In genomic region chr9:125261501-125262216, GRCh38 we compare ENCODE assay signal across 1 cellular context.
TF ChIP-seq lines count a peak whose summit lies in the region.

GAPVD1 (plus strand) TSS chr9:125261826; CDS start chr9:125298922, 37,096 bp downstream.

TF ChIP-seq in HepG2, 621 proteins besides CTCF, POLR2A, EP300 and RAD21 (continued from another document):
- TF ChIP-seq ZNF232 (CRISPR knock-in tag; IDR thresholded peaks at IDR 0.05; ENCODE audit: borderline replicate concordance) (peak; percentile 18; the same call in 1 of the 2 replicates), KMT2A (CRISPR knock-in tag; IDR thresholded peaks at IDR 0.05) (peak; percentile 60; the same call in 1 of the 2 replicates), NR2F6 (IDR thresholded peaks at IDR 0.05) (no peak), NR2F6 (CRISPR knock-in tag; IDR thresholded peaks at IDR 0.05) (peak; percentile 30; the same call in 1 of the 2 replicates), ELK4 (CRISPR knock-in tag; IDR thresholded peaks at IDR 0.05; ENCODE audit: borderline replicate concordance) (0 out of 2 replicates have a peak, but pooled peaks have one; percentile 43), ZFP36 (IDR thresholded peaks at IDR 0.05; ENCODE audit: borderline replicate concordance, low read depth, low read length, partially characterized antibody) (no peak), ZEB1 (IDR thresholded peaks at IDR 0.05; ENCODE audit: insufficient replicate concordance, low read depth) (peak; percentile 35), ZBTB44 (CRISPR knock-in tag; IDR thresholded peaks at IDR 0.05) (no peak), ZNF354B (CRISPR knock-in tag; IDR thresholded peaks at IDR 0.05) (no peak), ZNF256 (CRISPR knock-in tag; conservative IDR thresholded peaks at IDR 0.05) (0 out of 2 replicates have a peak, but pooled peaks have one; percentile 41), ZNF34 (CRISPR knock-in tag; IDR thresholded peaks at IDR 0.05; ENCODE audit: borderline replicate concordance) (0 out of 2 replicates have a peak, but pooled peaks have one; percentile 75), ZNF761 (CRISPR knock-in tag; conservative IDR thresholded peaks at IDR 0.05) (peak; percentile 77; the same call in 1 of the 2 replicates), DNMT3B (CRISPR knock-in tag; conservative IDR thresholded peaks at IDR 0.05) (0 out of 2 replicates have a peak, but pooled peaks have one; percentile 17), TCF7 (IDR thresholded peaks at IDR 0.05; ENCODE audit: low read depth) (no peak), FOXJ3 (CRISPR knock-in tag; IDR thresholded peaks at IDR 0.05; ENCODE audit: borderline replicate concordance) (no peak), FOXO4 (CRISPR knock-in tag; conservative IDR thresholded peaks at IDR 0.05) (peak; percentile 84; the same call in 1 of the 2 replicates), SP140L (CRISPR knock-in tag; IDR thresholded peaks at IDR 0.05; ENCODE audit: borderline replicate concordance) (no peak), POGZ (CRISPR knock-in tag; IDR thresholded peaks at IDR 0.05) (peak; percentile 60; the same call in 1 of the 2 replicates), ETV5 (CRISPR knock-in tag; IDR thresholded peaks at IDR 0.05; ENCODE audit: borderline replicate concordance) (peak; percentile 94), TEF (CRISPR knock-in tag; IDR thresholded peaks at IDR 0.05) (peak; percentile 34; the same call in 1 of the 2 replicates), ZNF205 (CRISPR knock-in tag; IDR thresholded peaks at IDR 0.05) (no peak), ZNF616 (CRISPR knock-in tag; IDR thresholded peaks at IDR 0.05; ENCODE audit: low read depth) (peak; percentile 25; the same call in 1 of the 2 replicates), HOMEZ (CRISPR knock-in tag; IDR thresholded peaks at IDR 0.05; ENCODE audit: low read depth) (no peak), FOSL1 (CRISPR knock-in tag; IDR thresholded peaks at IDR 0.05; ENCODE audit: borderline replicate concordance) (no peak), TBX2 (CRISPR knock-in tag; IDR thresholded peaks at IDR 0.05; ENCODE audit: borderline replicate concordance) (peak; percentile 86), HNRNPUL1 (IDR thresholded peaks at IDR 0.05; ENCODE audit: low read depth, low read length) (no peak), SETDB1 (CRISPR knock-in tag; IDR thresholded peaks at IDR 0.05; ENCODE audit: borderline replicate concordance) (no peak), ZNF350 (CRISPR knock-in tag; IDR thresholded peaks at IDR 0.05; ENCODE audit: borderline replicate concordance, low read depth) (peak; percentile 34; the same call in 1 of the 2 replicates), ZNF121 (CRISPR knock-in tag; IDR thresholded peaks at IDR 0.05) (peak; percentile 39; the same call in 1 of the 2 replicates), UBTF (CRISPR knock-in tag; IDR thresholded peaks at IDR 0.05) (peak; percentile 82; the same call in 1 of the 2 replicates), GABPA (IDR thresholded peaks at IDR 0.05; ENCODE audit: low read depth, low read length) (peak; percentile 75), GABPA (CRISPR knock-in tag; IDR thresholded peaks at IDR 0.05; ENCODE audit: low read depth) (peak; percentile 90)
TF ChIP-seq in HepG2: peak in this region for 255.
